Comparison of ENCODE assay signal across 8 cellular contexts in the genomic region with DNA sequence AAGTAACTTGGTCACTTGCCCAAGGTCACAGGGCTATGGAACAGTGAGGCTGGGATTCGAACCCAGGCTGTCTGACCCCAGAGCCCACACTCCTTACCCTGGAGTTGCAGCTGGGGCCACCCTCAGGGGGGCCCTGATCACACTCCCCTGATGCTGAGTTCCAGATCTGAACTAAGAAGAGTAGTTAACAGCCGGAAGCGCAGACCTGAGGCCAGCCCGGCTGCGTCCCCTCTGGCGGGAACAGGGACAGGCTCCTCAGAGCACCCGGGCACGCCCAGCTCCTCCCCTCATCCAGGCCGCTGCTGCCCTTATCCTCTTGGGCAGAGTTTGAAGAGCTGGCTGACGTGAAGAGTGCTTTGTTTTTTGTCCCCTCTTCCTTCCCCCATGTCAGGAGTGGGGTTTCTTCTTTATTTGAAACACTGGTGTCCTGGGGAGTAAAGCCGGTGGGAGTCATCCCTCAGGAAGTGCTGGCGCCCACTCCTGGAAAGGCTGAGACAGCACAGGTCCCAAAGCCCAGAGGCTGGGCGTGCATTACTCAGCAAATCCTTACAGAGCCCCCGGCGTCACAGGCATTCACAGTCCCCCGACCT. TPM values are rescaled to one million over a fixed set of nuclear protein-coding genes. Genes with fewer than 3 reads are reported as not detected.
DNase-seq lines count a peak whose midpoint lies in the region; ATAC-seq and TF ChIP-seq lines count a peak whose summit lies in the region.

No MANE protein-coding gene starts in this region.

- peak; percentile 70 for TF ChIP-seq CTCF in foreskin keratinocyte (conservative IDR thresholded peaks at IDR 0.05)

- peaks cover 20% of the 10 kb centered on the region for H3K36me3 ChIP-seq in neuron (ENCODE audit: insufficient read depth, low read length)

- H3K4me3 ChIP-seq in neuron (ENCODE audit: low read length), result no peak overlapping the region

- H3K9me3 Mint-ChIP-seq in activated T-cell treated with anti-CD3 and anti-CD28 coated beads, Interleukin-2, amount 50 U/mL, for 72 hours, result no peaks in the 10 kb centered on the region

- peaks cover 92% of the 10 kb centered on the region for H3K4me1 Mint-ChIP-seq in activated T-cell treated with anti-CD3 and anti-CD28 coated beads, Interleukin-2, amount 50 U/mL, for 72 hours (ENCODE audit: low read depth)

- H3K4me3 Mint-ChIP-seq in activated T-cell treated with anti-CD3 and anti-CD28 coated beads, Interleukin-2, amount 50 U/mL, for 72 hours, result peak overlapping the region; percentile 87 to 93

- H3K9me3 ChIP-seq in neuron (ENCODE audit: low read length), result no peaks in the 10 kb centered on the region

- peak overlapping the region; percentile 55 for H2AFZ ChIP-seq in neuron (ENCODE audit: low read depth, low read length)

- H3K27me3 ChIP-seq in foreskin keratinocyte (no peaks in the 10 kb centered on the region), neuron (ENCODE audit: insufficient read depth, low read length) (no peaks in the 10 kb centered on the region)

- peak; percentile 85 for DNase-seq in COLO668 (lab: John Stamatoyannopoulos, UW; ENCODE audit: unreplicated experiment)
- DNase-seq in HCEC 1CT, result peak; percentile 63
- peak; percentile 78 for DNase-seq in NCI-H510A treated with DMSO at 0.1 percent for 48 hours (lab: John Stamatoyannopoulos, UW)
- DNase-seq in activated T-cell treated with anti-CD3 and anti-CD28 coated beads, Interleukin-2, amount 50 U/mL, for 72 hours, result peak; percentile 58 to 69
- peak in 1 of 2 donors; percentile 76 for DNase-seq in foreskin keratinocyte
- DNase-seq in DMS114 treated with DMSO at 0.1 percent for 48 hours (lab: John Stamatoyannopoulos, UW; ENCODE audit: unreplicated experiment), result no peak
- DNase-seq in cortex of kidney (lab: John Stamatoyannopoulos, UW), result no peak

- no peaks in the 10 kb centered on the region for H3K27me3 Mint-ChIP-seq in activated T-cell treated with anti-CD3 and anti-CD28 coated beads, Interleukin-2, amount 50 U/mL, for 72 hours (ENCODE audit: low read depth)

- H3K27ac Mint-ChIP-seq in activated T-cell treated with anti-CD3 and anti-CD28 coated beads, Interleukin-2, amount 50 U/mL, for 72 hours, result peak overlapping the region; percentile 98

- peaks cover 4 to 17% of the 10 kb centered on the region in 2 donors for H3K36me3 Mint-ChIP-seq in activated T-cell treated with anti-CD3 and anti-CD28 coated beads, Interleukin-2, amount 50 U/mL, for 72 hours (ENCODE audit: insufficient read depth in 2 of 2)

- peak overlapping the region; percentile 79 for H3K27ac ChIP-seq in foreskin keratinocyte

- peak; percentile 26 to 30 for ATAC-seq in activated T-cell treated with anti-CD3 and anti-CD28 coated beads, Interleukin-2, amount 50 U/mL, for 72 hours (replicated peaks in 1 of 2)
- ATAC-seq in foreskin keratinocyte, result peak; percentile 60

- peaks cover 23% of the 10 kb centered on the region for H3K4me1 ChIP-seq in foreskin keratinocyte
- no peaks in the 10 kb centered on the region for H3K4me1 ChIP-seq in neuron (ENCODE audit: insufficient read depth, low read length)

RNA-seq across cellular contexts. Expression of a gene that starts 8.7 kb away (rescaled TPM):
- total RNA-seq in activated T-cell treated with anti-CD3 and anti-CD28 coated beads, Interleukin-2, amount 50 U/mL, for 72 hours, result 100 to 1,000 TPM; 296 to 348 TPM
- 267 and 290 TPM in 2 replicates for total RNA-seq in foreskin keratinocyte
- 271 and 299 TPM in 2 replicates for polyA plus RNA-seq in foreskin keratinocyte

RNA-seq across cellular contexts. Expression of a gene that starts 8.9 kb away (rescaled TPM):
- total RNA-seq in activated T-cell treated with anti-CD3 and anti-CD28 coated beads, Interleukin-2, amount 50 U/mL, for 72 hours, result 10 to 100 TPM; 44.9 to 45.7 TPM
- total RNA-seq in foreskin keratinocyte, result 103 and 111 TPM in 2 replicates
- polyA plus RNA-seq in foreskin keratinocyte, result 115 and 133 TPM in 2 replicates

RNA-seq across cellular contexts. Expression of a gene that starts 10.6 kb away (rescaled TPM):
- 100 to 1,000 TPM; 238 to 313 TPM for total RNA-seq in activated T-cell treated with anti-CD3 and anti-CD28 coated beads, Interleukin-2, amount 50 U/mL, for 72 hours
- total RNA-seq in foreskin keratinocyte, result 22.5 and 23.2 TPM in 2 replicates
- polyA plus RNA-seq in foreskin keratinocyte, result 21.8 and 24.9 TPM in 2 replicates

RNA-seq across cellular contexts. Expression of a gene that starts 18.0 kb away (rescaled TPM):
- 100 to 1,000 TPM; 259 to 301 TPM for total RNA-seq in activated T-cell treated with anti-CD3 and anti-CD28 coated beads, Interleukin-2, amount 50 U/mL, for 72 hours
- total RNA-seq in foreskin keratinocyte, result 119 and 147 TPM in 2 replicates
- 177 and 232 TPM in 2 replicates for polyA plus RNA-seq in foreskin keratinocyte

RNA-seq across cellular contexts. Expression of a gene that starts 18.2 kb away (rescaled TPM):
- total RNA-seq in activated T-cell treated with anti-CD3 and anti-CD28 coated beads, Interleukin-2, amount 50 U/mL, for 72 hours, result not detected
- total RNA-seq in foreskin keratinocyte, result not detected in 2 replicates
- not detected in 2 replicates for polyA plus RNA-seq in foreskin keratinocyte

Comparison
In these comparisons a context has a peak if more than half of its experiments do, and no peak if none do; other contexts are left out.
1. DNase-seq: peak in COLO668 (single experiment), HCEC 1CT (single experiment), NCI-H510A treated with DMSO at 0.1 percent for 48 hours (single experiment) and activated T-cell treated with anti-CD3 and anti-CD28 coated beads, Interleukin-2, amount 50 U/mL, for 72 hours (2 of 2); none in DMS114 treated with DMSO at 0.1 percent for 48 hours (single experiment) and cortex of kidney (single experiment).